Comparison of ENCODE assay signal across 1 cellular context in genomic region chr4:152090543-152090942, GRCh38.
TF ChIP-seq lines count a peak whose summit lies in the region.

No MANE protein-coding gene starts in this region.

TF ChIP-seq in GM23338, 12 proteins besides CTCF, POLR2A, EP300 and RAD21 (continued from another document):
- TF ChIP-seq REST (IDR thresholded peaks at IDR 0.05; ENCODE audit: unreplicated experiment) (no peak), NANOG (IDR thresholded peaks at IDR 0.05; ENCODE audit: borderline replicate concordance) (no peak), EZH2 (IDR thresholded peaks at IDR 0.05; ENCODE audit: low read depth, unreplicated experiment) (no peak), ZNF114 (CRISPR knock-in tag; IDR thresholded peaks at IDR 0.05) (no peak), STAT1 (IDR thresholded peaks at IDR 0.05; ENCODE audit: unreplicated experiment) (no peak)
